25 cellular contexts compared by ENCODE assay signal in the genomic region with DNA sequence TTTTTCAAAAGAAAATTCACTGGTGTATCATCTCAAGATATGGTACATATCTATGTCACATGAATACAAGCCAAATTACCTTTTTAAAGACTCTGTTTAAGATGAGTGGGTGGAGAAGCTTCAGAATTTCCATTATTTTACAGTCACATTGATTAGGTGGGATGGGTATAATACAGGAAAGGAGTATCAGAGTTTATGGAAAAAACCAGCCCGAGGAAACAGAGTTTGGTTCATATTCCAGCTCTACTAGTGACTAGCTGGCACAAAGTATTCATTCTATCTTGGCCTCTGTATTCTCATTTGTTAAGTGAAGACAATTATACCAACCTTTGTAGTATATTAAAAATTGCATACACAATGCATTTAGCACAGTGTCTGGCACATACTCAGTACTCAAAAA. TPM values are rescaled to one million over a fixed set of nuclear protein-coding genes. Genes with fewer than 3 reads are reported as not detected.
A peak's percentile ranks its signal among the peaks of the same experiment; 100 is the strongest.
DNase-seq lines count a peak whose midpoint lies in the region; ATAC-seq lines count a peak whose summit lies in the region.
"Had no signal": no experiment of that assay in that cellular context is flagged by ENCODE, and none has a peak within 500 bp of the region (broad histone marks: within the 10 kb centered on the region; RNA-seq: fewer than 3 reads in every experiment).

No MANE protein-coding gene starts in this region.

- H3K27ac Mint-ChIP-seq in activated naive CD4-positive, alpha-beta T cell treated with anti-CD3 and anti-CD28 coated beads, Interleukin-2, amount 50 U/mL, for 72 hours, result no peak overlapping the region
- H3K27ac Mint-ChIP-seq: B cell had no signal

- H3K4me3 ChIP-seq in ACC112 (ENCODE audit: low read depth, low read length), result peak overlapping the region; percentile 32; the same call in 1 of the 2 replicates

- ATAC-seq in left lobe of liver (peak; percentile 39), GM21717 (IDR thresholded peaks at IDR 0.05; ENCODE audit: unreplicated experiment) (no peak)
- ATAC-seq in activated naive CD4-positive, alpha-beta T cell treated with anti-CD3 and anti-CD28 coated beads, Interleukin-2, amount 50 U/mL, for 72 hours, result no peak
- ATAC-seq: Panc1 had no signal

- no peaks in the 10 kb centered on the region for H3K36me3 ChIP-seq in ACC112 (ENCODE audit: insufficient read depth, low read length)

- H3K27ac ChIP-seq in ACC112 (ENCODE audit: low read depth, low read length) (0 out of 2 replicates have a peak overlapping the region, but pooled peaks have one; percentile 6), caudate nucleus (ENCODE audit: low read depth, low read length) (peak overlapping the region; percentile 59), substantia nigra (ENCODE audit: low read depth, low read length, poor library complexity, severe bottlenecking) (peak overlapping the region; percentile 59)
- H3K27ac ChIP-seq: RWPE1 had no signal

- no peaks in the 10 kb centered on the region for H3K79me2 ChIP-seq in ACC112 (ENCODE audit: control insufficient read depth, insufficient read depth, low read length, unreplicated experiment)

- peak in 1 of 61 donors; percentile 38 for DNase-seq in caudate nucleus (lab: John Stamatoyannopoulos, UW)
- DNase-seq in left lobe of liver (ENCODE audit: low spot score), result no peak
- no peak for DNase-seq in substantia nigra (lab: John Stamatoyannopoulos, UW)
- no peak for DNase-seq in NOMO-1 treated with dmso at 0.1 percent for 144 hours (lab: John Stamatoyannopoulos, UW; ENCODE audit: unreplicated experiment)
- no peak for DNase-seq in NCI-H1436 (lab: John Stamatoyannopoulos, UW)
- DNase-seq in activated naive CD4-positive, alpha-beta T cell treated with anti-CD3 and anti-CD28 coated beads, Interleukin-2, amount 50 U/mL, for 72 hours (ENCODE audit: low spot score in 2 of 2), result no peak
- DNase-seq: CD8-positive, alpha-beta memory T cell; DMS 273 treated with DMSO at 0.1 percent for 48 hours; DMS79 treated with DMSO at 0.1 percent for 48 hours; GF-D8; H7; Kasumi-1; NCI-H1092 treated with DMSO at 0.1 percent for 48 hours; NCI-H1436 treated with DMSO at 0.1 percent for 48 hours; NCI-H187 treated with DMSO at 0.1 percent for 48 hours; NCI-H2171 treated with DMSO at 0.1 percent for 48 hours; NCI-H524 treated with DMSO at 0.1 percent for 48 hours; NCI-H82; SHP77 had no signal

- H3K4me1 ChIP-seq in ACC112 (ENCODE audit: control insufficient read depth, insufficient read depth, low read length, unreplicated experiment), result peaks cover 23% of the 10 kb centered on the region

- no peaks in the 10 kb centered on the region for H3K36me3 Mint-ChIP-seq in activated naive CD4-positive, alpha-beta T cell treated with anti-CD3 and anti-CD28 coated beads, Interleukin-2, amount 50 U/mL, for 72 hours

- no peak overlapping the region for H2AFZ ChIP-seq in ACC112 (ENCODE audit: low read length, unreplicated experiment)

- no peaks in the 10 kb centered on the region for H3K9me3 Mint-ChIP-seq in activated naive CD4-positive, alpha-beta T cell treated with anti-CD3 and anti-CD28 coated beads, Interleukin-2, amount 50 U/mL, for 72 hours
- H3K9me3 Mint-ChIP-seq: CD14-positive monocyte; CD8-positive, alpha-beta memory T cell had no signal

- no peaks in the 10 kb centered on the region for H3K27me3 ChIP-seq in ACC112 (ENCODE audit: insufficient read depth, low read length)

RNA-seq across cellular contexts. Expression of a gene that starts 46.5 kb away (rescaled TPM):
- 27.4 TPM for total RNA-seq in left lobe of liver
- 100 to 1,000 TPM in 1 of 2 donors, 10 to 100 TPM in 1; 85.9 to 128 TPM for total RNA-seq in activated naive CD4-positive, alpha-beta T cell treated with anti-CD3 and anti-CD28 coated beads, Interleukin-2, amount 50 U/mL, for 72 hours

Comparison
In these comparisons a context has a peak if more than half of its experiments do, and no peak if none do; other contexts are left out.
1. H3K27ac ChIP-seq: peak in every context shown above with its lines; median percentile 59 in caudate nucleus; 59 in substantia nigra; 6 in ACC112.